8 cellular contexts compared by ENCODE assay signal in the genomic region with DNA sequence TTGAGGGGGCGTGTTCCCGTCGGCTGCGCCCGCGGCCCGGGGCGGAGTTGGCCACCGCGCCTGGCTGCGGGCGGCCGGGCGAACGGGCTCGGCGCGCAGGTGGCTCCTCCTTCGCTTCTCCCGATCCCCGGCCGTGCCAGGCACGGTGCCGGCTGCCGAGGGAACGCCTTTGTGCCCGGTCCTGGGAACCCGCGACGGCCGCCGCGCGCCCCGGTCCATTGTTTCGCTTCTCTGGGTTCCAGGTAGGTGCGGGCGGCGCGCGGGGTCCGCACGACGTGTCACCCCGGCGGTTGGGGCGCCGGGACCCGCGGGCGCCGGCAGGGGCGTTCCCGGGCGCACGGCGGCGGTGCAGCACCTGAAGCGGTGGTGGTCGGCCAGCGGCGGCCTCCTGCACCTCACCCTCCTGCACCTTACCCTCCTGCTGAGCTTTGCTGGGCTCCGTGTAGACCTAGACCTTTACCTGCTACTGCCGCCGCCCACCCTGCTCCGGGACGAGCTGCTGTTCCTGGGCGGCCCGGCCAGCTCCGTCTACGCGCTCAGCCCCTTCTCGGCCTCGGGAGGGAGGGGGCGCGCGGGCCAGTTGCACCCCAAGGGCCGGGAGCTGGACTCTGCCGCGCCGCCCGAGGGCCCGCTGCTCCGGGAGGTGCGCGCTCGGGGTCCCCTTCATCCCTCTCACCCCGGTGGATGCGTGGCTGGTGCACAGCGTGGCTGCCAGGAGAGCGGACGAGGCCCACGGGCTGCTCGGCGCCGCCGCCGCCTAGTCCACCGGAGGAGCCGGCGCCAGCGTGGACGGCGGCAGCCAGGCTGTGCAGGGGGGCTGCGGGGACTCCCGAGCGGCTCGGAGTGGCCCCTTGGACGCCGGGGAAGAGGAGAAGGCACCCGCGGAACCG.
DNase-seq lines count a peak whose midpoint lies in the region; ATAC-seq and TF ChIP-seq lines count a peak whose summit lies in the region.

No MANE protein-coding gene starts in this region.

- no peaks in the 10 kb centered on the region for H3K79me2 ChIP-seq in SK-N-SH (ENCODE audit: insufficient read depth)

- H4K20me1 ChIP-seq in SK-N-SH (ENCODE audit: insufficient read depth), result no peaks in the 10 kb centered on the region

- WGBS in SK-N-SH (ENCODE audit: low lambda C conversion rate), result 26% methylated on average over 63 of the region's 113 CpGs
- 1 to 7% methylated on average over 63 to 113 of the region's 113 CpGs for WGBS in esophagus, 2 donors

- TF ChIP-seq RAD21 in SK-N-SH (IDR thresholded peaks at IDR 0.05; ENCODE audit: low read length), result no peak

- DNase-seq in GM19238 (ENCODE audit: insufficient read length, low spot score) (peak; percentile 7), SK-N-SH (peak; percentile 76), NCI-H2196 (lab: John Stamatoyannopoulos, UW; ENCODE audit: unreplicated experiment) (no peak), globus pallidus (ENCODE audit: low spot score) (no peak), A172 (ENCODE audit: low spot score) (no peak)
- peak in 4 of 9 donors; percentile 1 to 20 (median 4) for DNase-seq in naive thymus-derived CD4-positive, alpha-beta T cell
- DNase-seq in central memory CD4-positive, alpha-beta T cell, result no peak

- H3K4me1 Mint-ChIP-seq in naive thymus-derived CD4-positive, alpha-beta T cell, result peaks cover 0 to 14% (median 12%) of the 10 kb centered on the region in 7 donors

- no peaks in the 10 kb centered on the region for H3F3A ChIP-seq in SK-N-SH (replicated peaks; ENCODE audit: insufficient read depth)

- peak overlapping the region; percentile 80; the same call in 1 of the 2 replicates for H2AFZ ChIP-seq in SK-N-SH (ENCODE audit: low read depth)

- H3K4me3 ChIP-seq in SK-N-SH (ENCODE audit: low read depth in 2 of 2, low read length in 1 of 2), result peak overlapping the region; percentile 56 to 59
- H3K4me3 ChIP-seq in esophagus (ENCODE audit: low read depth in 1 of 2, low read length in 2 of 2), result peak overlapping the region; percentile 62 to 77
- H3K4me3 ChIP-seq in naive thymus-derived CD4-positive, alpha-beta T cell (ENCODE audit: low read length), result no peak overlapping the region

- peak overlapping the region in 9 of 10 donors; percentile 51 to 82 (median 70) for H3K4me3 Mint-ChIP-seq in naive thymus-derived CD4-positive, alpha-beta T cell

- H3K9me2 ChIP-seq in SK-N-SH, result no peaks in the 10 kb centered on the region

- no peak for TF ChIP-seq CTCF in SK-N-SH (IDR thresholded peaks at IDR 0.05)

- H3K36me3 Mint-ChIP-seq in naive thymus-derived CD4-positive, alpha-beta T cell, result peaks cover 7 to 36% (median 31%) of the 10 kb centered on the region in 5 donors

- H3K27me3 ChIP-seq in SK-N-SH (ENCODE audit: insufficient read depth) (no peaks in the 10 kb centered on the region), esophagus (ENCODE audit: control insufficient read depth in 1 of 2, insufficient read depth in 2 of 2, low read length in 2 of 2) (no peaks in the 10 kb centered on the region)
- H3K27me3 ChIP-seq in naive thymus-derived CD4-positive, alpha-beta T cell (ENCODE audit: control insufficient read depth in 2 of 2, insufficient read depth in 2 of 2, low read length in 2 of 2), result no peaks in the 10 kb centered on the region

- no peak for ATAC-seq in naive thymus-derived CD4-positive, alpha-beta T cell

- POLR2A ChIA-PET in SK-N-SH (lab: Yijun Ruan, JAX), result no interaction called here
- POLR2A ChIA-PET in naive thymus-derived CD4-positive, alpha-beta T cell (lab: Charles Lee), result no interaction called here

- H3K27ac ChIP-seq in SK-N-SH (ENCODE audit: low read depth in 2 of 2, low read length in 1 of 2) (no peak overlapping the region), esophagus (ENCODE audit: low read depth in 2 of 2, low read length in 1 of 2) (no peak overlapping the region)
- no peak overlapping the region for H3K27ac ChIP-seq in naive thymus-derived CD4-positive, alpha-beta T cell (ENCODE audit: low read depth, low read length)

- intact Hi-C loops in naive thymus-derived CD4-positive, alpha-beta T cell (cut with micrococcal nuclease), result no loop called here

- peaks cover 2 to 4% of the 10 kb centered on the region in 2 experiments for H3K36me3 ChIP-seq in SK-N-SH (replicated peaks in 1 of 2; ENCODE audit: control insufficient read depth in 1 of 2, insufficient read depth in 2 of 2, low read length in 1 of 2)
- H3K36me3 ChIP-seq in esophagus (ENCODE audit: control insufficient read depth in 2 of 2, insufficient read depth in 2 of 2, low read length in 1 of 2), result no peaks in the 10 kb centered on the region
- peaks cover 0 to 4% (median 0%) of the 10 kb centered on the region in 3 experiments for H3K36me3 ChIP-seq in naive thymus-derived CD4-positive, alpha-beta T cell (ENCODE audit: control insufficient read depth in 2 of 3, insufficient read depth in 3 of 3, low read length in 3 of 3)

- peak overlapping the region; percentile 74 for H3K4me2 ChIP-seq in SK-N-SH

- H3K4me1 ChIP-seq in SK-N-SH (ENCODE audit: control insufficient read depth in 1 of 2, insufficient read depth in 2 of 2, low read depth in 1 of 2, low read length in 1 of 2), result peaks cover 0 to 3% of the 10 kb centered on the region in 2 experiments; a peak in 2 of 4 replicates
- peaks cover 0 to 4% of the 10 kb centered on the region in 2 donors for H3K4me1 ChIP-seq in esophagus (ENCODE audit: control insufficient read depth in 2 of 2, insufficient read depth in 2 of 2, low read length in 1 of 2)
- H3K4me1 ChIP-seq in naive thymus-derived CD4-positive, alpha-beta T cell (ENCODE audit: control insufficient read depth in 2 of 2, insufficient read depth in 2 of 2, low read length in 2 of 2), result no peaks in the 10 kb centered on the region

- peaks cover 0 to 21% (median 4%) of the 10 kb centered on the region in 11 donors for H3K9me3 Mint-ChIP-seq in naive thymus-derived CD4-positive, alpha-beta T cell

- H3K27me3 Mint-ChIP-seq in naive thymus-derived CD4-positive, alpha-beta T cell, result peaks cover 9 to 21% (median 19%) of the 10 kb centered on the region in 5 donors

- no peaks in the 10 kb centered on the region; the same call in 1 of the 2 replicates for H3K9me3 ChIP-seq in SK-N-SH
- H3K9me3 ChIP-seq in esophagus (ENCODE audit: control insufficient read depth in 2 of 2, insufficient read depth in 1 of 2, low read depth in 1 of 2, low read length in 1 of 2), result no peaks in the 10 kb centered on the region
- H3K9me3 ChIP-seq in naive thymus-derived CD4-positive, alpha-beta T cell (ENCODE audit: control insufficient read depth in 2 of 3, low read length in 3 of 3), result no peaks in the 10 kb centered on the region

- no peak for TF ChIP-seq EP300 in SK-N-SH (IDR thresholded peaks at IDR 0.05; ENCODE audit: borderline replicate concordance in 1 of 2, low read depth in 1 of 2, low read length in 1 of 2)

- CTCF ChIA-PET in SK-N-SH (lab: Yijun Ruan, JAX), result interaction anchor here (1.5 kb wide), 1 partner anchor 192 kb away, joined by 5 read pairs; no protein-coding TSS in a partner anchor
- CTCF ChIA-PET in naive thymus-derived CD4-positive, alpha-beta T cell (lab: Charles Lee), result no interaction called here

- H3K27ac Mint-ChIP-seq in naive thymus-derived CD4-positive, alpha-beta T cell, result no peak overlapping the region

- H3K9ac ChIP-seq in SK-N-SH, result no peak overlapping the region

TF ChIP-seq in SK-N-SH, 30 proteins besides CTCF, POLR2A, EP300 and RAD21:
- no peak for TF ChIP-seq FOXM1 (IDR thresholded peaks at IDR 0.05; ENCODE audit: low read depth)
- no peak for TF ChIP-seq RCOR1 (IDR thresholded peaks at IDR 0.05; ENCODE audit: low read length)
- TF ChIP-seq RFX5 (IDR thresholded peaks at IDR 0.05; ENCODE audit: low read length), result no peak
- no peak for TF ChIP-seq GABPA (IDR thresholded peaks at IDR 0.05; ENCODE audit: low read depth)
- TF ChIP-seq TCF12 (IDR thresholded peaks at IDR 0.05), result no peak
- TF ChIP-seq YY1 (IDR thresholded peaks at IDR 0.05; ENCODE audit: low read depth), result no peak
- no peak for TF ChIP-seq GATA2 (CRISPR knock-in tag; IDR thresholded peaks at IDR 0.05)
- TF ChIP-seq, protein P1, sequence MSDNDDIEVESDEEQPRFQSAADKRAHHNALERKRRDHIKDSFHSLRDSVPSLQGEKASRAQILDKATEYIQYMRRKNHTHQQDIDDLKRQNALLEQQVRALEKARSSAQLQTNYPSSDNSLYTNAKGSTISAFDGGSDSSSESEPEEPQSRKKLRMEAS (IDR thresholded peaks at IDR 0.05; ENCODE audit: low read depth), result no peak
- no peak for TF ChIP-seq NRF1 (IDR thresholded peaks at IDR 0.05; ENCODE audit: low read depth, low read length)
- no peak for TF ChIP-seq MEF2A (IDR thresholded peaks at IDR 0.05; ENCODE audit: borderline replicate concordance, low read depth)
- no peak for TF ChIP-seq FOSL2 (IDR thresholded peaks at IDR 0.05; ENCODE audit: borderline replicate concordance, low read depth)
- TF ChIP-seq ELF1 (IDR thresholded peaks at IDR 0.05), result no peak
- TF ChIP-seq RXRA (IDR thresholded peaks at IDR 0.05; ENCODE audit: borderline replicate concordance, low read depth), result no peak
- no peak for TF ChIP-seq CHD2 (IDR thresholded peaks at IDR 0.05; ENCODE audit: low read length, partially characterized antibody)
- no peak for TF ChIP-seq POLR2AphosphoS5 (IDR thresholded peaks at IDR 0.05; ENCODE audit: low read depth, low read length)

Comparison
In these comparisons a context has a peak if more than half of its experiments do, and no peak if none do; other contexts are left out.
1. DNase-seq: peak in GM19238 (single experiment) and SK-N-SH (single experiment); none in NCI-H2196 (single experiment), globus pallidus (single experiment), A172 (single experiment) and central memory CD4-positive, alpha-beta T cell (single experiment).